In genomic region chr9:129487307-129487657, GRCh38 we compare ENCODE assay signal across 10 cellular contexts.
A peak's percentile ranks its signal among the peaks of the same experiment; 100 is the strongest.
DNase-seq lines count a peak whose midpoint lies in the region; ATAC-seq and TF ChIP-seq lines count a peak whose summit lies in the region.
"Had no signal": no experiment of that assay in that cellular context is flagged by ENCODE, and none has a peak within 500 bp of the region (broad histone marks: within the 10 kb centered on the region; RNA-seq: fewer than 3 reads in every experiment).

No MANE protein-coding gene starts in this region.

- no peaks in the 10 kb centered on the region for H3K9me2 ChIP-seq in neural cell (ENCODE audit: insufficient read depth, low read length)

- TF ChIP-seq RAD21 in neural cell (conservative IDR thresholded peaks at IDR 0.05), result no peak

- peak overlapping the region; percentile 73 for H3K9ac ChIP-seq in neural cell (ENCODE audit: low read length)

- TF ChIP-seq CTCF in neural cell (IDR thresholded peaks at IDR 0.05; ENCODE audit: poor library complexity, severe bottlenecking), result no peak

- peaks cover 77% of the 10 kb centered on the region for H3K4me1 Mint-ChIP-seq in stimulated activated naive CD8-positive, alpha-beta T cell treated with anti-CD3 and anti-CD28 coated beads, Interleukin-15, Interleukin-2, amounts not matched to agents 100 ng/mL and 50 ng/mL, for 24 hours (ENCODE audit: low read depth)
- peaks cover 86% of the 10 kb centered on the region for H3K4me1 Mint-ChIP-seq in dendritic cell treated with granulocyte-macrophage colony-stimulating factor and Interleukin-4, amounts not matched to agents 40 ng/mL and 50 ng/mL, for 4 days (ENCODE audit: low read depth)

- no peaks in the 10 kb centered on the region for H3K9me3 ChIP-seq in neural cell (ENCODE audit: low read length)

- no peaks in the 10 kb centered on the region for H3K27me3 ChIP-seq in neural cell (ENCODE audit: insufficient read depth, low read depth, low read length)

- no peak overlapping the region for H3K4me2 ChIP-seq in neural cell (ENCODE audit: low read length)

- no peaks in the 10 kb centered on the region for H3K79me2 ChIP-seq in neural cell (replicated peaks; ENCODE audit: insufficient read depth, low read length)

- peak overlapping the region; percentile 99 for H3K27ac Mint-ChIP-seq in stimulated activated naive CD8-positive, alpha-beta T cell treated with anti-CD3 and anti-CD28 coated beads, Interleukin-15, Interleukin-2, amounts not matched to agents 100 ng/mL and 50 ng/mL, for 24 hours
- H3K27ac Mint-ChIP-seq in dendritic cell treated with granulocyte-macrophage colony-stimulating factor and Interleukin-4, amounts not matched to agents 40 ng/mL and 50 ng/mL, for 4 days, result peak overlapping the region; percentile 73

- TF ChIP-seq EP300 in neural cell (conservative IDR thresholded peaks at IDR 0.05; ENCODE audit: poor library complexity, severe bottlenecking), result no peak

- no peak for DNase-seq in stimulated activated naive CD8-positive, alpha-beta T cell treated with anti-CD3 and anti-CD28 coated beads, Interleukin-15, Interleukin-2, amounts not matched to agents 100 U/mL and 50 U/mL, for 24 hours
- DNase-seq in cerebellar cortex (ENCODE audit: low spot score), result no peak
- DNase-seq: DMS79, SHP77 had no signal

- H3F3A ChIP-seq in neural cell (ENCODE audit: insufficient read depth, low read length, poor library complexity, severe bottlenecking), result no peaks in the 10 kb centered on the region

- no peak overlapping the region for H3K4me3 ChIP-seq in neural cell (ENCODE audit: low read length)

- H3K27me3 Mint-ChIP-seq in stimulated activated naive CD8-positive, alpha-beta T cell treated with anti-CD3 and anti-CD28 coated beads, Interleukin-15, Interleukin-2, amounts not matched to agents 100 ng/mL and 50 ng/mL, for 24 hours, result no peaks in the 10 kb centered on the region
- peaks cover 2% of the 10 kb centered on the region for H3K27me3 Mint-ChIP-seq in dendritic cell treated with granulocyte-macrophage colony-stimulating factor and Interleukin-4, amounts not matched to agents 40 ng/mL and 50 ng/mL, for 4 days

- H3K36me3 Mint-ChIP-seq in stimulated activated naive CD8-positive, alpha-beta T cell treated with anti-CD3 and anti-CD28 coated beads, Interleukin-15, Interleukin-2, amounts not matched to agents 100 ng/mL and 50 ng/mL, for 24 hours (ENCODE audit: low read depth), result peaks cover 24% of the 10 kb centered on the region
- peaks cover 24% of the 10 kb centered on the region for H3K36me3 Mint-ChIP-seq in dendritic cell treated with granulocyte-macrophage colony-stimulating factor and Interleukin-4, amounts not matched to agents 40 ng/mL and 50 ng/mL, for 4 days (ENCODE audit: low read depth)

- peak overlapping the region; percentile 90 for H3K4me3 Mint-ChIP-seq in stimulated activated naive CD8-positive, alpha-beta T cell treated with anti-CD3 and anti-CD28 coated beads, Interleukin-15, Interleukin-2, amounts not matched to agents 100 ng/mL and 50 ng/mL, for 24 hours
- H3K4me3 Mint-ChIP-seq in dendritic cell treated with granulocyte-macrophage colony-stimulating factor and Interleukin-4, amounts not matched to agents 40 ng/mL and 50 ng/mL, for 4 days, result no peak overlapping the region

- intact Hi-C loops in dendritic cell treated with granulocyte-macrophage colony-stimulating factor and Interleukin-4, amounts not matched to agents 40 ng/mL and 50 ng/mL, for 4 days (cut with micrococcal nuclease), result loop anchor here (10.0 kb wide), 1 partner anchor 152 kb away; no protein-coding TSS in a partner anchor

- ATAC-seq in stimulated activated naive CD8-positive, alpha-beta T cell treated with anti-CD3 and anti-CD28 coated beads, Interleukin-15, Interleukin-2, amounts not matched to agents 100 U/mL and 50 U/mL, for 24 hours, result no peak
- ATAC-seq in HG03039 (IDR thresholded peaks at IDR 0.05; ENCODE audit: unreplicated experiment) (no peak), HG03095 (IDR thresholded peaks at IDR 0.05; ENCODE audit: unreplicated experiment) (no peak), GM21447 (IDR thresholded peaks at IDR 0.05; ENCODE audit: unreplicated experiment) (no peak)

- H3K36me3 ChIP-seq in neural cell (ENCODE audit: insufficient read depth, low read length), result no peaks in the 10 kb centered on the region

- no peaks in the 10 kb centered on the region for H3K9me3 Mint-ChIP-seq in stimulated activated naive CD8-positive, alpha-beta T cell treated with anti-CD3 and anti-CD28 coated beads, Interleukin-15, Interleukin-2, amounts not matched to agents 100 ng/mL and 50 ng/mL, for 24 hours
- no peaks in the 10 kb centered on the region for H3K9me3 Mint-ChIP-seq in dendritic cell treated with granulocyte-macrophage colony-stimulating factor and Interleukin-4, amounts not matched to agents 40 ng/mL and 50 ng/mL, for 4 days

- H4K20me1 ChIP-seq in neural cell (ENCODE audit: insufficient read depth), result no peaks in the 10 kb centered on the region

- peak overlapping the region; percentile 87 for H3K27ac ChIP-seq in neural cell (ENCODE audit: low read length)

- H2AFZ ChIP-seq in neural cell (ENCODE audit: low read depth, low read length), result no peak overlapping the region

TF ChIP-seq in neural cell, 6 proteins besides CTCF, POLR2A, EP300 and RAD21:
- no peak for TF ChIP-seq MXI1 (conservative IDR thresholded peaks at IDR 0.05; ENCODE audit: poor library complexity, severe bottlenecking)
- TF ChIP-seq TAF1 (IDR thresholded peaks at IDR 0.05; ENCODE audit: low read depth), result no peak
- no peak for TF ChIP-seq POLR2AphosphoS5 (IDR thresholded peaks at IDR 0.05)
- TF ChIP-seq REST (IDR thresholded peaks at IDR 0.05; ENCODE audit: borderline replicate concordance), result no peak
- no peak for TF ChIP-seq EZH2 (IDR thresholded peaks at IDR 0.05; ENCODE audit: borderline replicate concordance, insufficient read depth, low read length, poor library complexity, severe bottlenecking)
- no peak for TF ChIP-seq SMC3 (conservative IDR thresholded peaks at IDR 0.05; ENCODE audit: poor library complexity)
TF ChIP-seq in neural cell: peak in this region for 0.
